Comparison of ENCODE assay signal across 6 cellular contexts in the genomic region with DNA sequence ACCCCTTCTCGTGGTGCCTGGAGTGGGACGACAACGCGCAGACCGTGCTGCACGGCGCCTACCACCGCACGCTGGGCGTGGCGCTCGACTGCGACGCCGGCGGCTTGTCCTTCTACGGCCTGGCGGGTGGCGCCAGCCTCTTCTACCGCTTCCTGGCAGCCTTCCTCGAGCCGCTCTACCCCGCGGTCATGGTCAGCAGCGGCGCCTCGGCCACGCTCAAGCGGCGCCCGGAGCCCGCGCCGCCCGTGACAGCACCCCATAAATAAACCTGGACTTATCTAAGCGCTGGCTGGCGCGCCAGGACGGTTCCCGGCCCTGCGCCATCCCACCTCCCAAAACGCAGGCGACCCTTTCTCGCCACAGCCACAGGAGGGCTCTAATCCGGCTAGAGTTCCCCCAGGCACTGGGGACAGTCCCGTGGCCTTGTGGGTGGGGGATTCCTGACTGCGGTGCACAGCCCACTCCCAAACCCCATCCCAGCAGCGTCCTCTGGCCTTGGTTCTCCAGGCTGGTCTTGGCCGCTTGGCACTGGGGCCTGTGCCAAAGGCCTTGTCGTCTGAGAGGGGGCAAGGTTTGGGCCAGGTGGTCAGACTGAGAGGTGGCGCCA. TPM values are rescaled to one million over a fixed set of nuclear protein-coding genes. Genes with fewer than 3 reads are reported as not detected.
A peak's percentile ranks its signal among the peaks of the same experiment; 100 is the strongest.
DNase-seq lines count a peak whose midpoint lies in the region; ATAC-seq and TF ChIP-seq lines count a peak whose summit lies in the region.

No MANE protein-coding gene starts in this region.

- H3K4me1 ChIP-seq in adipocyte (ENCODE audit: control insufficient read depth, insufficient read depth, low read length) (peaks cover 49% of the 10 kb centered on the region), mononuclear cell (ENCODE audit: insufficient read depth, low read length) (peaks cover 40% of the 10 kb centered on the region)

- no peak for TF ChIP-seq RAD21 in Ishikawa (IDR thresholded peaks at IDR 0.05; ENCODE audit: low read depth)

- peak overlapping the region; percentile 66 for H3K9ac ChIP-seq in adipocyte (ENCODE audit: low read length)

- H3K4me3 ChIP-seq in adipocyte (ENCODE audit: low read length), result peak overlapping the region; percentile 6
- peak overlapping the region; percentile 4 for H3K4me3 ChIP-seq in mononuclear cell (ENCODE audit: low read length)

- no peak for TF ChIP-seq EP300 in Ishikawa (IDR thresholded peaks at IDR 0.05; ENCODE audit: borderline replicate concordance)

- DNase-seq in CMK (ENCODE audit: low read depth) (peak; percentile 70), adipocyte (ENCODE audit: low read depth) (no peak), SHP77 (lab: John Stamatoyannopoulos, UW) (no peak)

- no peaks in the 10 kb centered on the region for H3K36me3 ChIP-seq in adipocyte (ENCODE audit: control insufficient read depth, insufficient read depth, low read length, severe bottlenecking)

- H3K27me3 ChIP-seq in adipocyte (replicated peaks; ENCODE audit: control insufficient read depth, insufficient read depth, low read length), result no peaks in the 10 kb centered on the region
- no peaks in the 10 kb centered on the region for H3K27me3 ChIP-seq in mononuclear cell (ENCODE audit: insufficient read depth, low read length)

- no peak for ATAC-seq in GM21825 (IDR thresholded peaks at IDR 0.05; ENCODE audit: unreplicated experiment)

- H3K9me3 ChIP-seq in adipocyte (ENCODE audit: control insufficient read depth, low read length) (no peaks in the 10 kb centered on the region), mononuclear cell (ENCODE audit: low read depth, low read length) (no peaks in the 10 kb centered on the region)

TF ChIP-seq in Ishikawa, 13 proteins besides CTCF, POLR2A, EP300 and RAD21:
- TF ChIP-seq YY1 (IDR thresholded peaks at IDR 0.05; ENCODE audit: low read depth), result no peak
- no peak for TF ChIP-seq NFIC (IDR thresholded peaks at IDR 0.05)
- no peak for TF ChIP-seq EGR1 (IDR thresholded peaks at IDR 0.05)
- TF ChIP-seq TAF1 (IDR thresholded peaks at IDR 0.05; ENCODE audit: low read depth), result no peak
- TF ChIP-seq, protein P1, sequence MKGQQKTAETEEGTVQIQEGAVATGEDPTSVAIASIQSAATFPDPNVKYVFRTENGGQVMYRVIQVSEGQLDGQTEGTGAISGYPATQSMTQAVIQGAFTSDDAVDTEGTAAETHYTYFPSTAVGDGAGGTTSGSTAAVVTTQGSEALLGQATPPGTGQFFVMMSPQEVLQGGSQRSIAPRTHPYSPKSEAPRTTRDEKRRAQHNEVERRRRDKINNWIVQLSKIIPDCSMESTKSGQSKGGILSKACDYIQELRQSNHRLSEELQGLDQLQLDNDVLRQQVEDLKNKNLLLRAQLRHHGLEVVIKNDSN (IDR thresholded peaks at IDR 0.05), result no peak
- TF ChIP-seq ZBTB7A (IDR thresholded peaks at IDR 0.05; ENCODE audit: low read depth), result 0 out of 2 replicates have a peak, but pooled peaks have one; percentile 46
- TF ChIP-seq, protein P2, sequence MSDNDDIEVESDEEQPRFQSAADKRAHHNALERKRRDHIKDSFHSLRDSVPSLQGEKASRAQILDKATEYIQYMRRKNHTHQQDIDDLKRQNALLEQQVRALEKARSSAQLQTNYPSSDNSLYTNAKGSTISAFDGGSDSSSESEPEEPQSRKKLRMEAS (IDR thresholded peaks at IDR 0.05), result no peak
- TF ChIP-seq TEAD4 (IDR thresholded peaks at IDR 0.05), result no peak

RNA-seq across cellular contexts. Expression of a gene that starts 10.2 kb away (rescaled TPM):
- total RNA-seq in mononuclear cell, result 13.0 TPM

RNA-seq across cellular contexts. Expression of a gene that starts 30.6 kb away (rescaled TPM):
- 18.6 TPM for total RNA-seq in mononuclear cell

RNA-seq across cellular contexts. Expression of a gene that starts 30.8 kb away (rescaled TPM):
- total RNA-seq in mononuclear cell, result 150 TPM

RNA-seq across cellular contexts. Expression of a gene that starts 32.2 kb away (rescaled TPM):
- 1.4 TPM for total RNA-seq in mononuclear cell

RNA-seq across cellular contexts. Expression of a gene that starts 53.9 kb away (rescaled TPM):
- total RNA-seq in mononuclear cell, result 24.3 TPM
